ENCODE assay signal across 17 cellular contexts in the genomic region with DNA sequence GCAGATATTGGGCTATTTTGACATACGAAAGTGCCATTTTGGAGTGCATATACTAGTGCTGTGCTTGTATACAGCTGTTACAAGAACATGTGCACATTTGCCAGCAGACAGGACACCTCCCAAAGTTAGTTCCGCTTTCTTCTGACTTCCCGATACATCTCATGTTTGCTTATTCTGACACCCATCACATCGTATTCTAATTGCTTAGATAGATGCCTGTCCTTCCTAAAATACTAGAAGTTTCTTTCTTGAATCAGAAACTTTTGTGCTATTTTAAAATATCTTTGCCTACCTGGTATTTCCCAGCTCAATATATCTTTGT.
"Had no signal": no experiment of that assay in that cellular context is flagged by ENCODE, and none has a peak within 500 bp of the region (broad histone marks: within the 10 kb centered on the region; RNA-seq: fewer than 3 reads in every experiment).

No MANE protein-coding gene starts in this region.

- H3K27me3 ChIP-seq: adrenal gland, dorsolateral prefrontal cortex, gastroesophageal sphincter, pancreas, sigmoid colon had no signal

- H3K27ac ChIP-seq: adrenal gland, dorsolateral prefrontal cortex, gastroesophageal sphincter, pancreas, sigmoid colon, thoracic aorta, VCaP had no signal

- H3K9me3 ChIP-seq: adrenal gland, gastroesophageal sphincter, pancreas, sigmoid colon, thoracic aorta had no signal

- H3K36me3 ChIP-seq: adrenal gland, pancreas, thoracic aorta had no signal

- H3K4me1 ChIP-seq: adrenal gland, gastroesophageal sphincter, pancreas, sigmoid colon had no signal

- H3K4me3 ChIP-seq: adrenal gland, dorsolateral prefrontal cortex, gastroesophageal sphincter, pancreas, sigmoid colon, thoracic aorta had no signal

- ATAC-seq: activated CD8-positive, alpha-beta memory T cell treated with anti-CD3 and anti-CD28 coated beads, Interleukin-2, amount 10 ng/mL, durations not matched to agents 7 days and 5 days; gastroesophageal sphincter; pancreas; stimulated activated effector memory CD8-positive, alpha-beta T cell treated with anti-CD3 and anti-CD28 coated beads, Interleukin-12 subunit alpha, Interleukin-12 subunit beta, amount 100 ng/mL, for 72 hours had no signal

- DNase-seq: activated CD4-positive, alpha-beta memory T cell treated with anti-CD3 and anti-CD28 coated beads for 36 hours; activated CD8-positive, alpha-beta memory T cell treated with anti-CD3 and anti-CD28 coated beads, Interleukin-2, amount 10 ng/mL, durations not matched to agents 7 days and 5 days; activated effector memory CD4-positive, alpha-beta T cell treated with anti-CD3 and anti-CD28 coated beads, Interleukin-2, amount 50 U/mL, for 16 hours; activated T-cell treated with anti-CD3 and anti-CD28 coated beads, Interleukin-2, amount 50 U/mL, for 24 hours; adrenal gland; dorsolateral prefrontal cortex; endodermal cell; mammary epithelial cell; naive B cell; pancreas; sigmoid colon; stimulated activated CD4-positive, alpha-beta T cell treated with anti-CD3 and anti-CD28 coated beads, Interleukin-12 subunit alpha, Interleukin-12 subunit beta, amount 100 ng/mL, for 4 hours; stimulated activated CD4-positive, alpha-beta T cell treated with anti-CD3 and anti-CD28 coated beads, Interleukin-2, amount 100 ng/mL, for 24 hours had no signal
